ENCODE assay signal across 1 cellular context in the genomic region with DNA sequence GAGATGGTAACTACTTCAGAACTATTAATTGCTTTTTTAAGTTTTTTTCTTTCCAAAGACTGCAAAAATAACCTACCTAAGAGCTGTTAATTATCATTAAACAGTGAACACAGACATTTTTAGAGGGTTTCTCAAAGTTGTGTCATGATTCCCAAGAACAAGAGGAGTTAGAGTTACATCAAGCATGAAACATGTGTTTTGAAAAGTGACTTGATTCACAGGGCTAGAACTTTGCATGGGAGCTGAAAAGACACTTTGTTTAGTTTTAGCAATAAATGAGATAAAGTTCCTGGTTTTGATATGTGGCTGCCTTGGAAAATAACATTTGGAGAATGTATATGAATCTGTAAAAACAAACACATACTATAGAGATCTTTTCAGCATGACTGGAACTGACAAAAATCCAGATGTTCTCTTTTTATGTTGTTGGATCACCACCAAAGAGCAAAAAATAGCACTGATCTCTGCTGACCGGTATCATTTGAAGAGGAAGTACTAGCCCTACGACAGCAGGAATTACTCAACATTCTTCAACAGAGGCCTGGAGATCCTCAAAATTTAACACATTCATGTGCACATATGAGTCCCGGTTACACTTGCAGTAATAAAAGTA.
TF ChIP-seq lines count a peak whose summit lies in the region.

No MANE protein-coding gene starts in this region.

TF ChIP-seq in GM23338, 12 proteins besides CTCF, POLR2A, EP300 and RAD21 (continued from another document):
- TF ChIP-seq, protein P1, sequence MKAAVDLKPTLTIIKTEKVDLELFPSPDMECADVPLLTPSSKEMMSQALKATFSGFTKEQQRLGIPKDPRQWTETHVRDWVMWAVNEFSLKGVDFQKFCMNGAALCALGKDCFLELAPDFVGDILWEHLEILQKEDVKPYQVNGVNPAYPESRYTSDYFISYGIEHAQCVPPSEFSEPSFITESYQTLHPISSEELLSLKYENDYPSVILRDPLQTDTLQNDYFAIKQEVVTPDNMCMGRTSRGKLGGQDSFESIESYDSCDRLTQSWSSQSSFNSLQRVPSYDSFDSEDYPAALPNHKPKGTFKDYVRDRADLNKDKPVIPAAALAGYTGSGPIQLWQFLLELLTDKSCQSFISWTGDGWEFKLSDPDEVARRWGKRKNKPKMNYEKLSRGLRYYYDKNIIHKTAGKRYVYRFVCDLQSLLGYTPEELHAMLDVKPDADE (IDR thresholded peaks at IDR 0.05) = no peak
